20 cellular contexts compared by ENCODE assay signal in the genomic region with DNA sequence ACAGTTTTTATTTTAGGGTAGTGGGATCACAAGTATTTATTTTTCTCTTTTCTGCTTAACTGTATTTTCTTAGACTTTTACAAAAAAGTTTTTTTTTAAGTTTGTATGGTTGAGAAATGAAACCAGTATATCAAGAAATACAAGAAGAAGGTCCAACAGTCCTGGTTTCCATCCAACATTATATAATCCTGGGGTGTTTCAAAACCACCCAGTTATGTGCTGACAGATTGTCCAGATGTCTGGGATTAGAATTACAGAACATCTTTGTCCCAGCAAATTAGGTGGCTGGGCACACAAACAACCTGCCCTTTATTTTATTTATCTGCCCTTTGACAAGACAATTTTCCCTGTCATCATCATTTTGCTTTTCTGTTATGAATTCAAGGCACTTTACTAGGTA.
"Had no signal": no experiment of that assay in that cellular context is flagged by ENCODE, and none has a peak within 500 bp of the region (broad histone marks: within the 10 kb centered on the region; RNA-seq: fewer than 3 reads in every experiment).

No MANE protein-coding gene starts in this region.

- H3K4me1 ChIP-seq: gastroesophageal sphincter, left lung, parathyroid adenoma, prostate gland, right lobe of liver, spleen, tibial artery had no signal

- H2AFZ ChIP-seq: parathyroid adenoma had no signal

- H3K4me3 ChIP-seq: esophagus squamous epithelium, gastroesophageal sphincter, left lung, lung, prostate gland, right lobe of liver, spleen, tibial artery, upper lobe of right lung, vagina had no signal

- H3K27ac ChIP-seq: esophagus squamous epithelium, gastroesophageal sphincter, left lung, parathyroid adenoma, prostate gland, right lobe of liver, spleen, tibial artery, upper lobe of right lung, vagina had no signal

- ATAC-seq: effector memory CD8-positive, alpha-beta T cell; gastroesophageal sphincter; left lung; right lobe of liver; stimulated activated memory B cell treated with anti-CD40 and anti-IgM and Interleukin-4, amounts not matched to agents 10 μg/mL and 1 μg/mL and 100 μg/mL, for 72 hours; upper lobe of right lung had no signal

- H3K9ac ChIP-seq: parathyroid adenoma had no signal

- H3K79me2 ChIP-seq: parathyroid adenoma had no signal

- H3K27me3 ChIP-seq: esophagus squamous epithelium, gastroesophageal sphincter, left lung, right lobe of liver, spleen, tibial artery, upper lobe of right lung, vagina had no signal

- DNase-seq: effector memory CD8-positive, alpha-beta T cell; esophagus squamous epithelium; glutamatergic neuron; immature natural killer cell; left lung; mesenchymal stem cell; naive B cell; right lobe of liver; spleen; stimulated activated CD4-positive, alpha-beta T cell treated with anti-CD3 and anti-CD28 coated beads, Interleukin-15, amount 100 ng/mL, for 24 hours; stimulated activated CD4-positive, alpha-beta T cell treated with anti-CD3 and anti-CD28 coated beads, Interleukin-1b, Interleukin-23, amount 100 ng/mL, for 48 hours; stimulated activated CD4-positive, alpha-beta T cell treated with anti-CD3 and anti-CD28 coated beads, Interleukin-4, amount 100 ng/mL, for 24 hours; tibial artery; upper lobe of right lung had no signal

- H3K36me3 ChIP-seq: esophagus squamous epithelium, gastroesophageal sphincter, left lung, prostate gland, right lobe of liver, spleen, tibial artery, upper lobe of right lung, vagina had no signal
